20 cellular contexts compared by ENCODE assay signal in genomic region chr2:29388071-29388470, GRCh38.
"Had no signal": no experiment of that assay in that cellular context is flagged by ENCODE, and none has a peak within 500 bp of the region (broad histone marks: within the 10 kb centered on the region; RNA-seq: fewer than 3 reads in every experiment).

No MANE protein-coding gene starts in this region.

- H3K27me3 ChIP-seq: ovary, spleen, suprapubic skin, tibial artery, upper lobe of right lung had no signal

- ATAC-seq: left lobe of liver; mucosa of descending colon; naive thymus-derived CD4-positive, alpha-beta T cell; natural killer cell treated with Interleukin-12 subunit alpha and Interleukin-12 subunit beta and Interleukin-15 and Interleukin-18, amount 100 ng/mL, for 72 hours; sciatic nerve; stimulated activated effector memory CD8-positive, alpha-beta T cell treated with anti-CD3 and anti-CD28 coated beads, Interleukin-12 subunit alpha, Interleukin-12 subunit beta, amount 100 ng/mL, for 72 hours; upper lobe of right lung had no signal

- H3K27ac ChIP-seq: ovary, spleen, suprapubic skin, thoracic aorta, tibial artery, upper lobe of right lung had no signal

- DNase-seq: hippocampal formation; kidney glomerular epithelial cell; left cardiac atrium; midbrain; mucosa of descending colon; naive thymus-derived CD4-positive, alpha-beta T cell; ovary; small intestine; spleen; stimulated activated CD4-positive, alpha-beta T cell treated with anti-CD3 and anti-CD28 coated beads, Interleukin-4, amount 100 ng/mL, for 24 hours; stimulated activated naive CD4-positive, alpha-beta T cell; tibial artery; upper lobe of right lung had no signal

- H3K4me1 ChIP-seq: spleen, suprapubic skin, tibial artery, upper lobe of right lung had no signal

- H3K36me3 ChIP-seq: ovary, spleen, suprapubic skin, thoracic aorta, tibial artery, upper lobe of right lung had no signal

- H3K9me3 ChIP-seq: mucosa of descending colon, ovary, spleen, suprapubic skin, thoracic aorta, tibial artery, upper lobe of right lung had no signal

- H3K4me3 ChIP-seq: lung, mucosa of descending colon, ovary, spleen, suprapubic skin, thoracic aorta, tibial artery, upper lobe of right lung had no signal
